1 cellular context compared by ENCODE assay signal in genomic region chr19:38527466-38528136, GRCh38.
TF ChIP-seq lines count a peak whose summit lies in the region.

No MANE protein-coding gene starts in this region.

TF ChIP-seq in WTC11, 78 proteins besides CTCF, POLR2A, EP300 and RAD21 (continued from another document):
- TF ChIP-seq ATF2 (CRISPR knock-in tag; IDR thresholded peaks at IDR 0.05; ENCODE audit: borderline replicate concordance, low read depth), result no peak
- no peak for TF ChIP-seq MLX (CRISPR knock-in tag; IDR thresholded peaks at IDR 0.05)
- TF ChIP-seq MYBL2 (CRISPR knock-in tag; IDR thresholded peaks at IDR 0.05), result no peak
- no peak for TF ChIP-seq ARID4B (CRISPR knock-in tag; IDR thresholded peaks at IDR 0.05; ENCODE audit: borderline replicate concordance)
- no peak for TF ChIP-seq NFYB (CRISPR knock-in tag; conservative IDR thresholded peaks at IDR 0.05; ENCODE audit: low read depth)
TF ChIP-seq in WTC11: peak in this region for 0.
